2 cellular contexts compared by ENCODE assay signal in genomic region chr7:45590679-45591057, GRCh38.
TF ChIP-seq lines count a peak whose summit lies in the region.

No MANE protein-coding gene starts in this region.

TF ChIP-seq in WTC11, 78 proteins besides CTCF, POLR2A, EP300 and RAD21:
- TF ChIP-seq ZNF219 (CRISPR knock-in tag; IDR thresholded peaks at IDR 0.05; ENCODE audit: borderline replicate concordance) (no peak), ZNF416 (CRISPR knock-in tag; IDR thresholded peaks at IDR 0.05) (no peak), USF2 (CRISPR knock-in tag; IDR thresholded peaks at IDR 0.05) (no peak), FOXJ3 (CRISPR knock-in tag; IDR thresholded peaks at IDR 0.05; ENCODE audit: borderline replicate concordance) (no peak), FOXP1 (CRISPR knock-in tag; IDR thresholded peaks at IDR 0.05; ENCODE audit: borderline replicate concordance) (no peak), NFATC4 (CRISPR knock-in tag; IDR thresholded peaks at IDR 0.05) (no peak), JUN (CRISPR knock-in tag; IDR thresholded peaks at IDR 0.05) (no peak), NFYB (CRISPR knock-in tag; conservative IDR thresholded peaks at IDR 0.05; ENCODE audit: low read depth) (no peak), OVOL2 (CRISPR knock-in tag; IDR thresholded peaks at IDR 0.05; ENCODE audit: borderline replicate concordance) (no peak), E2F4 (CRISPR knock-in tag; IDR thresholded peaks at IDR 0.05; ENCODE audit: borderline replicate concordance, low read depth) (no peak)
- TF ChIP-seq, protein P1, sequence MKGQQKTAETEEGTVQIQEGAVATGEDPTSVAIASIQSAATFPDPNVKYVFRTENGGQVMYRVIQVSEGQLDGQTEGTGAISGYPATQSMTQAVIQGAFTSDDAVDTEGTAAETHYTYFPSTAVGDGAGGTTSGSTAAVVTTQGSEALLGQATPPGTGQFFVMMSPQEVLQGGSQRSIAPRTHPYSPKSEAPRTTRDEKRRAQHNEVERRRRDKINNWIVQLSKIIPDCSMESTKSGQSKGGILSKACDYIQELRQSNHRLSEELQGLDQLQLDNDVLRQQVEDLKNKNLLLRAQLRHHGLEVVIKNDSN (CRISPR knock-in tag; IDR thresholded peaks at IDR 0.05), result no peak
- TF ChIP-seq, protein P2, sequence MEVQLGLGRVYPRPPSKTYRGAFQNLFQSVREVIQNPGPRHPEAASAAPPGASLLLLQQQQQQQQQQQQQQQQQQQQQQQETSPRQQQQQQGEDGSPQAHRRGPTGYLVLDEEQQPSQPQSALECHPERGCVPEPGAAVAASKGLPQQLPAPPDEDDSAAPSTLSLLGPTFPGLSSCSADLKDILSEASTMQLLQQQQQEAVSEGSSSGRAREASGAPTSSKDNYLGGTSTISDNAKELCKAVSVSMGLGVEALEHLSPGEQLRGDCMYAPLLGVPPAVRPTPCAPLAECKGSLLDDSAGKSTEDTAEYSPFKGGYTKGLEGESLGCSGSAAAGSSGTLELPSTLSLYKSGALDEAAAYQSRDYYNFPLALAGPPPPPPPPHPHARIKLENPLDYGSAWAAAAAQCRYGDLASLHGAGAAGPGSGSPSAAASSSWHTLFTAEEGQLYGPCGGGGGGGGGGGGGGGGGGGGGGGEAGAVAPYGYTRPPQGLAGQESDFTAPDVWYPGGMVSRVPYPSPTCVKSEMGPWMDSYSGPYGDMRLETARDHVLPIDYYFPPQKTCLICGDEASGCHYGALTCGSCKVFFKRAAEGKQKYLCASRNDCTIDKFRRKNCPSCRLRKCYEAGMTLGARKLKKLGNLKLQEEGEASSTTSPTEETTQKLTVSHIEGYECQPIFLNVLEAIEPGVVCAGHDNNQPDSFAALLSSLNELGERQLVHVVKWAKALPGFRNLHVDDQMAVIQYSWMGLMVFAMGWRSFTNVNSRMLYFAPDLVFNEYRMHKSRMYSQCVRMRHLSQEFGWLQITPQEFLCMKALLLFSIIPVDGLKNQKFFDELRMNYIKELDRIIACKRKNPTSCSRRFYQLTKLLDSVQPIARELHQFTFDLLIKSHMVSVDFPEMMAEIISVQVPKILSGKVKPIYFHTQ (CRISPR knock-in tag; IDR thresholded peaks at IDR 0.05), result no peak
- TF ChIP-seq, protein P3, sequence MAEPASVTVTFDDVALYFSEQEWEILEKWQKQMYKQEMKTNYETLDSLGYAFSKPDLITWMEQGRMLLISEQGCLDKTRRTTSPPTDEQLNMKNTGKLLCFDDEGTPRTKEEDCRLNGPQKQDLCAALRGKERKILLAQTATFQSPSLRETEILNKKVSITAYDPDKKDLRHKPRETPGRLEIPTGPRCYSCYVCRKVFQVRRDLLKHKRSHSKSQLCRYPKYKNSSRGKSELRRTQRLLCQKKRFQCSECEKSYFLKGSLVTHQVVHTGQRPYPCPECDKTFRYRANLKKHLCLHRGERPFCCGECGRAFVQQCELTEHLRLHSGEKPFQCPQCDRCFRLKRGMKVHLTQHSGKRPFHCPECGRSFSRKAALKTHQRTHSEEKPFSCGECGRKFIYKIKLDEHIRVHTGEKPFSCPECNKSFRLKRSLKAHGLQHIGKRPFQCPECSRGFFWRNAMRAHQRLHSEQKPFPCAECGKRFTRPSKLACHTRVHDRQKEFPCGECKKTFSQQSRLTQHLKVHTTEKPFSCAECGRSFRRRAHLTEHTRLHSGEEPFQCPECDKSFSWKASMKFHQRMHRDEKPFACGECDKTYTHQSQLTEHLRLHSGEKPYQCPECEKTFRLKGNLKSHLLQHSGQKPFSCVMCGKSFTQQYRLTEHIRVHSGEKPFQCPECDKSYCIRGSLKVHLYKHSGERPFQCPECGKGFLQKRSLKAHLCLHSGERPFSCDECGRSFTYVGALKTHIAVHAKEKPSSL (CRISPR knock-in tag; conservative IDR thresholded peaks at IDR 0.05), result no peak
- TF ChIP-seq, protein P4, sequence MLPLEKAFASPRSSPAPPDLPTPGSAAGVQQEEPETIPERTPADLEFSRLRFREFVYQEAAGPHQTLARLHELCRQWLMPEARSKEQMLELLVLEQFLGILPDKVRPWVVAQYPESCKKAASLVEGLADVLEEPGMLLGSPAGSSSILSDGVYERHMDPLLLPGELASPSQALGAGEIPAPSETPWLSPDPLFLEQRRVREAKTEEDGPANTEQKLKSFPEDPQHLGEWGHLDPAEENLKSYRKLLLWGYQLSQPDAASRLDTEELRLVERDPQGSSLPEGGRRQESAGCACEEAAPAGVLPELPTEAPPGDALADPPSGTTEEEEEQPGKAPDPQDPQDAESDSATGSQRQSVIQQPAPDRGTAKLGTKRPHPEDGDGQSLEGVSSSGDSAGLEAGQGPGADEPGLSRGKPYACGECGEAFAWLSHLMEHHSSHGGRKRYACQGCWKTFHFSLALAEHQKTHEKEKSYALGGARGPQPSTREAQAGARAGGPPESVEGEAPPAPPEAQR (CRISPR knock-in tag; IDR thresholded peaks at IDR 0.05), result no peak

TF ChIP-seq in HepG2, 621 proteins besides CTCF, POLR2A, EP300 and RAD21:
- TF ChIP-seq, protein P5, sequence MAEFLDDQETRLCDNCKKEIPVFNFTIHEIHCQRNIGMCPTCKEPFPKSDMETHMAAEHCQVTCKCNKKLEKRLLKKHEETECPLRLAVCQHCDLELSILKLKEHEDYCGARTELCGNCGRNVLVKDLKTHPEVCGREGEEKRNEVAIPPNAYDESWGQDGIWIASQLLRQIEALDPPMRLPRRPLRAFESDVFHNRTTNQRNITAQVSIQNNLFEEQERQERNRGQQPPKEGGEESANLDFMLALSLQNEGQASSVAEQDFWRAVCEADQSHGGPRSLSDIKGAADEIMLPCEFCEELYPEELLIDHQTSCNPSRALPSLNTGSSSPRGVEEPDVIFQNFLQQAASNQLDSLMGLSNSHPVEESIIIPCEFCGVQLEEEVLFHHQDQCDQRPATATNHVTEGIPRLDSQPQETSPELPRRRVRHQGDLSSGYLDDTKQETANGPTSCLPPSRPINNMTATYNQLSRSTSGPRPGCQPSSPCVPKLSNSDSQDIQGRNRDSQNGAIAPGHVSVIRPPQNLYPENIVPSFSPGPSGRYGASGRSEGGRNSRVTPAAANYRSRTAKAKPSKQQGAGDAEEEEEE (CRISPR knock-in tag; IDR thresholded peaks at IDR 0.05; ENCODE audit: borderline replicate concordance), result no peak
- TF ChIP-seq ATF6 (CRISPR knock-in tag; conservative IDR thresholded peaks at IDR 0.05) (no peak), ZNF773 (CRISPR knock-in tag; IDR thresholded peaks at IDR 0.05; ENCODE audit: borderline replicate concordance) (no peak), REST (IDR thresholded peaks at IDR 0.05; ENCODE audit: borderline replicate concordance in 1 of 2, low read depth in 1 of 2, low read length in 2 of 2) (peak; percentile 9 to 51; a peak in 3 of 4 replicates), ZNF619 (CRISPR knock-in tag; IDR thresholded peaks at IDR 0.05) (no peak), JDP2 (CRISPR knock-in tag; IDR thresholded peaks at IDR 0.05; ENCODE audit: borderline replicate concordance) (no peak), SP140L (CRISPR knock-in tag; IDR thresholded peaks at IDR 0.05; ENCODE audit: borderline replicate concordance) (no peak), ZNF24 (IDR thresholded peaks at IDR 0.05) (no peak)
- TF ChIP-seq, protein P6, sequence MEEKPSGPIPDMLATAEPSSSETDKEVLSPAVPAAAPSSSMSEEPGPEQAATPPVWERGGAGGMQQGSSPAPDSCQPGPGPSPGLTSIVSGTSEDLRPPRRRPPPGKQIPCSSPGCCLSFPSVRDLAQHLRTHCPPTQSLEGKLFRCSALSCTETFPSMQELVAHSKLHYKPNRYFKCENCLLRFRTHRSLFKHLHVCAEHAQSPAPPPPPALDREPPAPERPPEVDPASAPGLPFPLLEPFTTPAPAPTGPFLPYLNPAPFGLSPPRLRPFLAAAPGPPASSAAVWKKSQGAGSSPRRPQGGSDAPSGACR (CRISPR knock-in tag; IDR thresholded peaks at IDR 0.05), result no peak
